Comparison of ENCODE assay signal across 8 cellular contexts in genomic region chr3:48428863-48429415, GRCh38. TPM values are rescaled to one million over a fixed set of nuclear protein-coding genes. Genes with fewer than 3 reads are reported as not detected.
DNase-seq lines count a peak whose midpoint lies in the region; ATAC-seq, FAIRE-seq and TF ChIP-seq lines count a peak whose summit lies in the region.

No MANE protein-coding gene starts in this region.

- H3K36me3 ChIP-seq in Loucy (ENCODE audit: insufficient read depth, low read length) (no peaks in the 10 kb centered on the region), breast epithelium (no peaks in the 10 kb centered on the region), kidney (ENCODE audit: control insufficient read depth in 1 of 2, insufficient read depth in 2 of 2, low read length in 2 of 2) (peaks cover 0 to 6% of the 10 kb centered on the region in 2 donors)

- peak overlapping the region; percentile 96 for H3K4me2 ChIP-seq in Loucy (ENCODE audit: low read depth, low read length, poor library complexity, severe bottlenecking)

- H3K27ac ChIP-seq in breast epithelium (peak overlapping the region; percentile 96), kidney (ENCODE audit: low read depth in 2 of 2, low read length in 2 of 2) (peak overlapping the region; percentile 88 to 94)

- peaks cover 5% of the 10 kb centered on the region for H3K36me3 Mint-ChIP-seq in stimulated activated effector memory CD8-positive, alpha-beta T cell treated with anti-CD3 and anti-CD28 coated beads, Interleukin-12 subunit alpha, Interleukin-12 subunit beta, amount 100 ng/mL, for 72 hours

- peaks cover 46% of the 10 kb centered on the region for H3K4me1 ChIP-seq in Loucy (ENCODE audit: insufficient read depth, low read length, poor library complexity, severe bottlenecking)
- peaks cover 12 to 40% of the 10 kb centered on the region in 2 donors for H3K4me1 ChIP-seq in breast epithelium
- H3K4me1 ChIP-seq in kidney (ENCODE audit: control insufficient read depth in 1 of 2, insufficient read depth in 1 of 2, low read depth in 1 of 2, low read length in 2 of 2) = peaks cover 46 to 73% of the 10 kb centered on the region in 2 donors

- no peaks in the 10 kb centered on the region for H3K9me3 Mint-ChIP-seq in stimulated activated effector memory CD8-positive, alpha-beta T cell treated with anti-CD3 and anti-CD28 coated beads, Interleukin-12 subunit alpha, Interleukin-12 subunit beta, amount 100 ng/mL, for 72 hours

- no peaks in the 10 kb centered on the region for H3F3A ChIP-seq in Loucy (ENCODE audit: low read depth)

- H3K27me3 ChIP-seq in Loucy (ENCODE audit: insufficient read depth, low read length, poor library complexity, severe bottlenecking) = no peaks in the 10 kb centered on the region
- no peaks in the 10 kb centered on the region for H3K27me3 ChIP-seq in breast epithelium

- DNase-seq in NCI-H748 (lab: John Stamatoyannopoulos, UW; ENCODE audit: unreplicated experiment) (peak; percentile 49), NCI-H748 treated with DMSO at 0.1 percent for 48 hours (lab: John Stamatoyannopoulos, UW) (no peak), breast epithelium (ENCODE audit: low spot score in 2 of 2) (no peak), kidney (peak; percentile 88), occipital lobe (lab: John Stamatoyannopoulos, UW) (no peak), NCI-H524 treated with DMSO at 0.1 percent for 48 hours (lab: John Stamatoyannopoulos, UW) (no peak)
- peak in 1 of 2 donors; percentile 40 for DNase-seq in stimulated activated effector memory CD8-positive, alpha-beta T cell treated with anti-CD3 and anti-CD28 coated beads, Interleukin-12 subunit alpha, Interleukin-12 subunit beta, amount 100 ng/mL, for 72 hours (ENCODE audit: low spot score in 2 of 2)

- peaks cover 57% of the 10 kb centered on the region for H3K79me2 ChIP-seq in Loucy (ENCODE audit: insufficient read depth, low read length)

- no peak for FAIRE-seq in kidney (lab: Jason Lieb, UNC)

- H3K9ac ChIP-seq in Loucy (ENCODE audit: low read depth, low read length, poor library complexity, severe bottlenecking) (peak overlapping the region; percentile 82), kidney (ENCODE audit: low read length in 2 of 2) (peak overlapping the region in 1 of 2 donors; percentile 76)

- peak overlapping the region; percentile 79 for H3K4me3 Mint-ChIP-seq in stimulated activated effector memory CD8-positive, alpha-beta T cell treated with anti-CD3 and anti-CD28 coated beads, Interleukin-12 subunit alpha, Interleukin-12 subunit beta, amount 100 ng/mL, for 72 hours

- H2AFZ ChIP-seq in Loucy (ENCODE audit: low read length) = peak overlapping the region; percentile 62

- H3K27ac Mint-ChIP-seq in stimulated activated effector memory CD8-positive, alpha-beta T cell treated with anti-CD3 and anti-CD28 coated beads, Interleukin-12 subunit alpha, Interleukin-12 subunit beta, amount 100 ng/mL, for 72 hours = no peak overlapping the region

- H3K9me3 ChIP-seq in Loucy (ENCODE audit: insufficient read depth, low read depth, low read length) = no peaks in the 10 kb centered on the region
- no peaks in the 10 kb centered on the region for H3K9me3 ChIP-seq in breast epithelium
- H3K9me3 ChIP-seq in kidney (ENCODE audit: control insufficient read depth in 1 of 2, low read length in 2 of 2) = no peaks in the 10 kb centered on the region

- intact Hi-C loops in breast epithelium (cut with DNase I; ENCODE audit: low total_unique reads) = no loop called here
- intact Hi-C loops in kidney (cut with DNase I) = no loop called here

- TF ChIP-seq POLR2A in breast epithelium (IDR thresholded peaks at IDR 0.05) = no peak

- H3K4me1 Mint-ChIP-seq in stimulated activated effector memory CD8-positive, alpha-beta T cell treated with anti-CD3 and anti-CD28 coated beads, Interleukin-12 subunit alpha, Interleukin-12 subunit beta, amount 100 ng/mL, for 72 hours = peaks cover 15% of the 10 kb centered on the region

- H3K4me3 ChIP-seq in Loucy (ENCODE audit: low read length, poor library complexity, severe bottlenecking) (peak overlapping the region; percentile 78), breast epithelium (peak overlapping the region; percentile 73 to 95 (median 88)), kidney (ENCODE audit: low read length in 2 of 2) (peak overlapping the region; percentile 75 to 76)

- peaks cover 18% of the 10 kb centered on the region for H4K20me1 ChIP-seq in Loucy (ENCODE audit: insufficient read depth, low read length, poor library complexity, severe bottlenecking)

- peak; percentile 63 for ATAC-seq in stimulated activated effector memory CD8-positive, alpha-beta T cell treated with anti-CD3 and anti-CD28 coated beads, Interleukin-12 subunit alpha, Interleukin-12 subunit beta, amount 100 ng/mL, for 72 hours

- H3K9me2 ChIP-seq in Loucy (replicated peaks; ENCODE audit: low read depth, low read length) = no peaks in the 10 kb centered on the region

- TF ChIP-seq CTCF in Loucy (conservative IDR thresholded peaks at IDR 0.05; ENCODE audit: low read length) (no peak), breast epithelium (IDR thresholded peaks at IDR 0.05) (no peak), kidney (IDR thresholded peaks at IDR 0.05; ENCODE audit: borderline replicate concordance, extremely low read depth, insufficient read depth) (no peak)

RNA-seq across cellular contexts. Expression of gene PLXNB1, which starts 0.9 kb away (rescaled TPM):
- total RNA-seq in breast epithelium = 100 to 1,000 TPM in 2 of 3 donors, 10 to 100 TPM in 1; 60.2 to 182 (median 148) TPM
- 224 TPM for total RNA-seq in kidney
- polyA plus RNA-seq in kidney (ENCODE audit: insufficient read depth, low read depth, low replicate concordance) = 101 TPM
- total RNA-seq in occipital lobe = 26.8 TPM

RNA-seq across cellular contexts. Expression of gene CCDC51, which starts 11.0 kb away (rescaled TPM):
- total RNA-seq in breast epithelium = 10 to 100 TPM; 12.5 to 14.7 (median 13.9) TPM
- total RNA-seq in kidney = 13.8 TPM
- polyA plus RNA-seq in kidney (ENCODE audit: insufficient read depth, low read depth, low replicate concordance) = 32.8 TPM
- 7.5 TPM for total RNA-seq in occipital lobe

RNA-seq across cellular contexts. Expression of gene TMA7, which starts 11.1 kb away (rescaled TPM):
- total RNA-seq in breast epithelium = 100 to 1,000 TPM; 270 to 343 (median 333) TPM
- 195 TPM for total RNA-seq in kidney
- polyA plus RNA-seq in kidney (ENCODE audit: insufficient read depth, low read depth, low replicate concordance) = 631 TPM
- 61.3 TPM for total RNA-seq in occipital lobe

RNA-seq across cellular contexts. Expression of gene ATRIP, which starts 17.6 kb away (rescaled TPM):
- 1 to 10 TPM; 8.2 to 8.6 (median 8.2) TPM for total RNA-seq in breast epithelium
- 6.7 TPM for total RNA-seq in kidney
- 5.4 TPM for polyA plus RNA-seq in kidney (ENCODE audit: insufficient read depth, low read depth, low replicate concordance)
- total RNA-seq in occipital lobe = 5.9 TPM

RNA-seq across cellular contexts. Expression of gene FBXW12, which starts 56.9 kb away (rescaled TPM):
- under 1 TPM in 2 of 3 donors, not detected in 1; 0.32 to 0.66 TPM for total RNA-seq in breast epithelium
- not detected for total RNA-seq in kidney
- polyA plus RNA-seq in kidney (ENCODE audit: insufficient read depth, low read depth, low replicate concordance) = not detected
- total RNA-seq in occipital lobe = 2.5 TPM

Comparison
In these comparisons a context has a peak if more than half of its experiments do, and no peak if none do; other contexts are left out.
1. DNase-seq: peak in NCI-H748 (single experiment) and kidney (single experiment); none in NCI-H748 treated with DMSO at 0.1 percent for 48 hours (single experiment), breast epithelium (0 of 2), occipital lobe (single experiment) and NCI-H524 treated with DMSO at 0.1 percent for 48 hours (single experiment).
2. Peak in every context shown above with its lines, with median percentiles within 50 percentile points of each other: H3K4me3 ChIP-seq.